ENCODE assay signal across 10 cellular contexts in genomic region chr22:35541254-35541748, GRCh38. TPM values are rescaled to one million over a fixed set of nuclear protein-coding genes. Genes with fewer than 3 reads are reported as not detected.
A peak's percentile ranks its signal among the peaks of the same experiment; 100 is the strongest.
DNase-seq lines count a peak whose midpoint lies in the region; ATAC-seq and TF ChIP-seq lines count a peak whose summit lies in the region.
"Had no signal": no experiment of that assay in that cellular context is flagged by ENCODE, and none has a peak within 500 bp of the region (broad histone marks: within the 10 kb centered on the region; RNA-seq: fewer than 3 reads in every experiment).

No MANE protein-coding gene starts in this region.

- no peak for TF ChIP-seq EP300 in upper lobe of left lung (IDR thresholded peaks at IDR 0.05)

- H3K4me1 ChIP-seq in upper lobe of left lung = peaks cover 17 to 27% (median 21%) of the 10 kb centered on the region in 4 donors

- H3K27ac ChIP-seq in upper lobe of left lung = peak overlapping the region in 1 of 4 donors; percentile 63

- DNase-seq in NCI-H82 (lab: John Stamatoyannopoulos, UW) (peak; percentile 17), NCI-H82 treated with DMSO at 0.1 percent for 48 hours (lab: John Stamatoyannopoulos, UW; ENCODE audit: unreplicated experiment) (no peak), memory B cell (ENCODE audit: low spot score in 2 of 2) (no peak), upper lobe of left lung (peak in 1 of 2 donors; percentile 83), NCI-H2029 (lab: John Stamatoyannopoulos, UW) (no peak), dermis blood vessel endothelial cell (no peak)

- ATAC-seq in memory B cell (ENCODE audit: low read depth) (no peak), upper lobe of left lung (ENCODE audit: low FRiP score in 2 of 2) (no peak), GM21737 (IDR thresholded peaks at IDR 0.05; ENCODE audit: unreplicated experiment) (no peak)

- H3K4me3 ChIP-seq in upper lobe of left lung = peak overlapping the region in 3 of 4 donors; percentile 40 to 57 (median 54)

- peaks cover 2% of the 10 kb centered on the region for H3K36me3 Mint-ChIP-seq in brain
- no peaks in the 10 kb centered on the region for H3K36me3 Mint-ChIP-seq in memory B cell

- 14 to 19% methylated on average over 3 to 11 of the region's 28 CpGs for WGBS in upper lobe of left lung, 2 donors

- TF ChIP-seq POLR2A in upper lobe of left lung (IDR thresholded peaks at IDR 0.05) = no peak

- H3K27ac Mint-ChIP-seq in brain (peak overlapping the region in 2 of 5 experiments; percentile 1 to 49), memory B cell (no peak overlapping the region)
- H3K27ac Mint-ChIP-seq: IgD-negative memory B cell had no signal

- H3K4me1 Mint-ChIP-seq in brain (peaks cover 43% of the 10 kb centered on the region), memory B cell (peaks cover 12% of the 10 kb centered on the region)

- H3K9me3 Mint-ChIP-seq in brain (peaks cover 0 to 2% (median 0%) of the 10 kb centered on the region in 5 experiments), memory B cell (no peaks in the 10 kb centered on the region)
- H3K9me3 Mint-ChIP-seq: IgD-negative memory B cell had no signal

- H3K27me3 Mint-ChIP-seq in brain = peaks cover 43% of the 10 kb centered on the region
- peaks cover 25% of the 10 kb centered on the region for H3K27me3 Mint-ChIP-seq in memory B cell

- no peaks in the 10 kb centered on the region for H3K36me3 ChIP-seq in upper lobe of left lung

- H3K4me3 Mint-ChIP-seq in brain (peak overlapping the region; percentile 76 to 83 (median 77)), memory B cell (peak overlapping the region; percentile 0)

- TF ChIP-seq CTCF in brain (conservative IDR thresholded peaks at IDR 0.05) (no peak), upper lobe of left lung (IDR thresholded peaks at IDR 0.05) (no peak)

- peaks cover 0 to 13% (median 9%) of the 10 kb centered on the region in 4 donors for H3K27me3 ChIP-seq in upper lobe of left lung

- H3K9me3 ChIP-seq in upper lobe of left lung = no peaks in the 10 kb centered on the region

RNA-seq across cellular contexts. Expression of gene RASD2, which starts 0.7 kb away (rescaled TPM):
- 27.4 TPM for polyA plus RNA-seq in brain (ENCODE audit: insufficient read depth, low read depth, low replicate concordance)
- total RNA-seq in upper lobe of left lung (1 to 10 TPM in 4 of 6 donors, under 1 TPM in 2; 0.49 to 4.2 (median 1.7) TPM), dermis blood vessel endothelial cell (0.17 TPM in 1 of 2 replicates, not detected in the other)
- total RNA-seq: T-helper 2 cell treated with Interferon-gamma antibody and Interleukin-4, amounts not matched to agents 100 ng/mL and 5 ng/mL, for 36 hours had no signal
- polyA plus RNA-seq: IgD-negative memory B cell had no signal
